ENCODE assay signal across 8 cellular contexts in genomic region chr19:43504426-43505185, GRCh38. TPM values are rescaled to one million over a fixed set of nuclear protein-coding genes. Genes with fewer than 3 reads are reported as not detected.
DNase-seq lines count a peak whose midpoint lies in the region; TF ChIP-seq lines count a peak whose summit lies in the region.

TSS of gene PHLDB3 (minus strand) at chr19:43504746. CDS start at chr19:43504118, 628 bp downstream.

- H3K4me3 ChIP-seq in fibroblast of pulmonary artery (replicated peaks; ENCODE audit: low read depth, low read length) (peak within 1 kb of the TSS; percentile 85), neuronal stem cell (ENCODE audit: low read length in 2 of 2) (peak within 1 kb of the TSS; percentile 74 to 89)

- peak within 1 kb of the TSS; percentile 81 to 87 for H3K4me3 Mint-ChIP-seq in H9

- H3K18ac ChIP-seq in H9 (ENCODE audit: insufficient read length, low read depth, low read length) (peak within 1 kb of the TSS; percentile 70), neuronal stem cell (ENCODE audit: low read length) (peak within 1 kb of the TSS; percentile 99)

- H3K23ac ChIP-seq in H9 (ENCODE audit: insufficient read length, low read depth, low read length) = no peak within 1 kb of the TSS
- H3K23ac ChIP-seq in neuronal stem cell (ENCODE audit: low read depth, low read length, poor library complexity) = peak within 1 kb of the TSS; percentile 96

- H3K36me3 Mint-ChIP-seq in H9 (ENCODE audit: insufficient read depth in 1 of 3, low read depth in 3 of 3) = peaks cover 6 to 7% (median 6%) of the 10 kb centered on the region in 3 experiments; a peak in 5 of 7 replicates

- peak within 1 kb of the TSS; percentile 87; the same call in 1 of the 2 replicates for H2BK15ac ChIP-seq in H9 (ENCODE audit: low read depth, low read length)
- H2BK15ac ChIP-seq in neuronal stem cell (ENCODE audit: low read length) = peak within 1 kb of the TSS; percentile 84

- H3K79me2 ChIP-seq in H9 (ENCODE audit: insufficient read depth, low read length) = no peaks in the 10 kb centered on the region

- no peak within 1 kb of the TSS for H3K56ac ChIP-seq in H9 (ENCODE audit: insufficient read length, low read depth, low read length)

- in situ Hi-C loops in G401 (cut with HindIII; ENCODE audit: low sequenced_read_pairs) = no loop called here

- H3T11ph ChIP-seq in H9 (ENCODE audit: low read length) = no peak within 1 kb of the TSS

- H3K27me3 ChIP-seq in H9 (ENCODE audit: insufficient read depth, low read length) = peaks cover 4% of the 10 kb centered on the region; the same call in 1 of the 2 replicates
- H3K27me3 ChIP-seq in neuronal stem cell (ENCODE audit: control insufficient read depth in 3 of 3, insufficient read depth in 3 of 3, low read depth in 1 of 3, low read length in 3 of 3) = peaks cover 0 to 26% (median 0%) of the 10 kb centered on the region in 3 experiments

- peaks cover 0 to 16% of the 10 kb centered on the region in 2 donors for H3K36me3 ChIP-seq in neuronal stem cell (replicated peaks in 1 of 2; ENCODE audit: control insufficient read depth in 2 of 2, insufficient read depth in 2 of 2, low read length in 2 of 2)

- H3K4ac ChIP-seq in H9 (ENCODE audit: low read depth, low read length) (no peak within 1 kb of the TSS), neuronal stem cell (ENCODE audit: low read length) (peak within 1 kb of the TSS; percentile 76)

- H4K20me1 ChIP-seq in H9 (ENCODE audit: control insufficient read depth, insufficient read depth, insufficient read length) = no peaks in the 10 kb centered on the region

- no peak; the same call in 2 of the 3 replicates for TF ChIP-seq CTCF in H9 (conservative IDR thresholded peaks at IDR 0.05)
- TF ChIP-seq CTCF in fibroblast of pulmonary artery (IDR thresholded peaks at IDR 0.05; ENCODE audit: low read length, missing control alignments) = no peak

- peaks cover 21% of the 10 kb centered on the region for H3K23me2 ChIP-seq in H9 (ENCODE audit: insufficient read length, low read depth, low read length, poor library complexity, severe bottlenecking)

- H3K9ac ChIP-seq in H9 (ENCODE audit: extremely low read depth, insufficient read length, low read length) = peak within 1 kb of the TSS; percentile 52
- peak within 1 kb of the TSS; percentile 91 for H3K9ac ChIP-seq in neuronal stem cell (ENCODE audit: low read depth, low read length, poor library complexity)

- H2AFZ ChIP-seq in H9 (ENCODE audit: low read length) (peak within 1 kb of the TSS; percentile 32), neuronal stem cell (ENCODE audit: low read length) (peak within 1 kb of the TSS; percentile 93)

- H4K5ac ChIP-seq in H9 (ENCODE audit: insufficient read length, low read depth, low read length) = no peak within 1 kb of the TSS

- DNase-seq in G401 (ENCODE audit: low spot score) = peak; percentile 25
- DNase-seq in H9 = peak; percentile 64
- DNase-seq in NCI-H146 (lab: John Stamatoyannopoulos, UW) = peak; percentile 85
- peak; percentile 56 for DNase-seq in activated CD8-positive, alpha-beta memory T cell treated with anti-CD3 and anti-CD28 coated beads, Interleukin-2, amount 50 U/mL, for 4 hours
- DNase-seq in fibroblast of pulmonary artery (ENCODE audit: low read depth) = no peak
- no peak for DNase-seq in neuronal stem cell (ENCODE audit: low spot score)
- DNase-seq in central memory CD4-positive, alpha-beta T cell = no peak
- DNase-seq in dedifferentiated amniotic fluid mesenchymal stem cell (ENCODE audit: extremely low spot score) = no peak

- H3K27ac Mint-ChIP-seq in H9 = peak within 1 kb of the TSS in 2 of 3 experiments; percentile 53 to 72; a peak in 3 of 7 replicates

- no peak within 1 kb of the TSS for H2BK20ac ChIP-seq in H9 (ENCODE audit: low read depth, low read length, poor library complexity, severe bottlenecking)

- H4K8ac ChIP-seq in H9 (replicated peaks; ENCODE audit: insufficient read length, low read depth, low read length) (no peak within 1 kb of the TSS), neuronal stem cell (ENCODE audit: low read depth, low read length) (peak within 1 kb of the TSS; percentile 72)

- WGBS in H9 (ENCODE audit: extremely low coverage, insufficient read length, low lambda C conversion rate) = no CpG with 5 or more reads among the region's 42 CpGs
- WGBS in neuronal stem cell (ENCODE audit: extremely low coverage in 2 of 2, insufficient read length in 2 of 2, insufficient replicate concordance in 1 of 2), 2 donors = no CpG with 5 or more reads among the region's 42 CpGs

- H3K9me3 ChIP-seq in H9 (ENCODE audit: control insufficient read depth, low read depth, low read length) = no peaks in the 10 kb centered on the region
- no peaks in the 10 kb centered on the region for H3K9me3 ChIP-seq in neuronal stem cell (replicated peaks in 1 of 2; ENCODE audit: control insufficient read depth in 2 of 2, insufficient read depth in 1 of 2, low read depth in 1 of 2, low read length in 2 of 2)

- H3K27ac ChIP-seq in H9 (ENCODE audit: insufficient read length, low read depth, low read length) (no peak within 1 kb of the TSS), neuronal stem cell (replicated peaks; ENCODE audit: low read length) (no peak within 1 kb of the TSS)

- no peak within 1 kb of the TSS for H2AK5ac ChIP-seq in H9 (ENCODE audit: insufficient read length, low read length)
- H2AK5ac ChIP-seq in neuronal stem cell (ENCODE audit: low read depth, low read length) = peak within 1 kb of the TSS; percentile 14

- H3K27me3 Mint-ChIP-seq in H9 (ENCODE audit: low read depth) = peaks cover 12% of the 10 kb centered on the region

- H3K79me1 ChIP-seq in H9 (ENCODE audit: insufficient read depth, low read depth, low read length, poor library complexity, severe bottlenecking) (no peaks in the 10 kb centered on the region), neuronal stem cell (ENCODE audit: low read depth, low read length) (no peaks in the 10 kb centered on the region)

- H2BK120ac ChIP-seq in H9 (ENCODE audit: low read depth, low read length, poor library complexity, severe bottlenecking) (no peak within 1 kb of the TSS), neuronal stem cell (ENCODE audit: low read depth, low read length) (peak within 1 kb of the TSS; percentile 67)

- H3K4me1 ChIP-seq in H9 (ENCODE audit: insufficient read depth, low read length) (no peaks in the 10 kb centered on the region), neuronal stem cell (ENCODE audit: control insufficient read depth in 2 of 2, insufficient read depth in 1 of 2, low read depth in 1 of 2, low read length in 2 of 2) (peaks cover 7 to 10% of the 10 kb centered on the region in 2 donors)

- H3K14ac ChIP-seq in H9 (ENCODE audit: insufficient read depth, low read length) = peak within 1 kb of the TSS; percentile 70
- H3K14ac ChIP-seq in neuronal stem cell (ENCODE audit: low read length) = peak within 1 kb of the TSS; percentile 94

- H2BK12ac ChIP-seq in H9 (ENCODE audit: insufficient read length, low read depth, low read length) (no peak within 1 kb of the TSS), neuronal stem cell (ENCODE audit: low read length) (peak within 1 kb of the TSS; percentile 97)

- peaks cover 12 to 25% of the 10 kb centered on the region in 2 experiments for H3K4me1 Mint-ChIP-seq in H9

- peak within 1 kb of the TSS; percentile 98 for H3K4me2 ChIP-seq in H9 (ENCODE audit: insufficient read depth, insufficient read length, low read length)
- H3K4me2 ChIP-seq in neuronal stem cell (ENCODE audit: insufficient read depth, low read length, poor library complexity, severe bottlenecking) = peak within 1 kb of the TSS; percentile 97

- no peaks in the 10 kb centered on the region; a peak in 1 of 5 replicates for H3K9me3 Mint-ChIP-seq in H9

- H2BK5ac ChIP-seq in H9 (ENCODE audit: insufficient read length, low read length) = no peak within 1 kb of the TSS
- H2BK5ac ChIP-seq in neuronal stem cell (ENCODE audit: low read length) = peak within 1 kb of the TSS; percentile 95

- H4K91ac ChIP-seq in H9 (ENCODE audit: insufficient read length, low read depth, low read length) = no peak within 1 kb of the TSS
- H4K91ac ChIP-seq in neuronal stem cell (ENCODE audit: low read depth, low read length, poor library complexity) = no peak within 1 kb of the TSS

RNA-seq across cellular contexts. Expression of gene PHLDB3, which starts in this region (rescaled TPM):
- total RNA-seq in G401 (2014; rRNA removed; shearing (Covaris generic)) = 51.2 and 77.2 TPM in 2 replicates
- 6.7 and 8.5 TPM in 2 replicates for total RNA-seq in H9 (2021)
- polyA plus RNA-seq in neuronal stem cell (2013, experiment 1 of 2) = 8.0 TPM
- 7.9 TPM for polyA plus RNA-seq in neuronal stem cell (2013, experiment 2 of 2)

Comparison
In these comparisons a context has a peak if more than half of its experiments do, and no peak if none do; other contexts are left out.
1. DNase-seq: peak in G401 (single experiment), H9 (single experiment), NCI-H146 (single experiment) and activated CD8-positive, alpha-beta memory T cell treated with anti-CD3 and anti-CD28 coated beads, Interleukin-2, amount 50 U/mL, for 4 hours (single experiment); none in fibroblast of pulmonary artery (single experiment), neuronal stem cell (single experiment), central memory CD4-positive, alpha-beta T cell (single experiment) and dedifferentiated amniotic fluid mesenchymal stem cell (single experiment).